ENCODE assay signal across 7 cellular contexts in genomic region chr4:69250884-69251283, GRCh38. TPM values are rescaled to one million over a fixed set of nuclear protein-coding genes. Genes with fewer than 3 reads are reported as not detected.
"Had no signal": no experiment of that assay in that cellular context is flagged by ENCODE, and none has a peak within 500 bp of the region (broad histone marks: within the 10 kb centered on the region; RNA-seq: fewer than 3 reads in every experiment).

No MANE protein-coding gene starts in this region.

RNA-seq across cellular contexts. Expression of gene UGT2B28, which starts 29.4 kb away (rescaled TPM):
- total RNA-seq: GM23248, GM23338, H1, H4, H7, H9, HFFc6 had no signal
- polyA plus RNA-seq: GM23248, GM23338, H1 had no signal

RNA-seq across cellular contexts. Expression of gene UGT2B11, which starts 36.3 kb away (rescaled TPM):
- total RNA-seq: GM23248, GM23338, H1, H4, H7, H9, HFFc6 had no signal
- polyA plus RNA-seq: GM23248, GM23338, H1 had no signal
